In genomic region chr2:222703091-222703490, GRCh38 we compare ENCODE assay signal across 21 cellular contexts. TPM values are rescaled to one million over a fixed set of nuclear protein-coding genes. Genes with fewer than 3 reads are reported as not detected.
DNase-seq lines count a peak whose midpoint lies in the region; ATAC-seq, FAIRE-seq and TF ChIP-seq lines count a peak whose summit lies in the region.
"Had no signal": no experiment of that assay in that cellular context is flagged by ENCODE, and none has a peak within 500 bp of the region (broad histone marks: within the 10 kb centered on the region; RNA-seq: fewer than 3 reads in every experiment).

No MANE protein-coding gene starts in this region.

- H3K79me2 ChIP-seq in astrocyte (ENCODE audit: insufficient read depth, low read length): no peaks in the 10 kb centered on the region

- DNase-seq in HFFc6 (no peak), astrocyte (ENCODE audit: low read depth) (no peak), mucosa of descending colon (no peak), thoracic aorta (ENCODE audit: low spot score) (no peak)
- DNase-seq in stimulated activated CD4-positive, alpha-beta T cell treated with anti-CD3 and anti-CD28 coated beads, Interleukin-2, amount 100 ng/mL, for 48 hours: no peak
- DNase-seq in activated naive CD4-positive, alpha-beta T cell treated with anti-CD3 and anti-CD28 coated beads, Interleukin-2, amount 50 U/mL, for 72 hours (ENCODE audit: low spot score in 2 of 2): no peak
- DNase-seq: C1 segment of cervical spinal cord; Calu3; CD4-positive, alpha-beta T cell; DMS 273 treated with DMSO at 0.1 percent for 48 hours; H7 had no signal

- H3K36me3 Mint-ChIP-seq in HFFc6 (ENCODE audit: low read depth): no peaks in the 10 kb centered on the region
- H3K36me3 Mint-ChIP-seq in astrocyte (ENCODE audit: low read depth, unreplicated experiment): no peaks in the 10 kb centered on the region
- no peaks in the 10 kb centered on the region for H3K36me3 Mint-ChIP-seq in activated naive CD4-positive, alpha-beta T cell treated with anti-CD3 and anti-CD28 coated beads, Interleukin-2, amount 50 U/mL, for 72 hours

- peak; percentile 63 for ATAC-seq in mucosa of descending colon
- ATAC-seq in thoracic aorta (ENCODE audit: insufficient number of reproducible peaks, low FRiP score, low read depth): no peak
- ATAC-seq in GM18511 (IDR thresholded peaks at IDR 0.05; ENCODE audit: unreplicated experiment): no peak
- ATAC-seq in activated naive CD4-positive, alpha-beta T cell treated with anti-CD3 and anti-CD28 coated beads, Interleukin-2, amount 50 U/mL, for 72 hours: no peak
- ATAC-seq in HG03521 (IDR thresholded peaks at IDR 0.05; ENCODE audit: unreplicated experiment): no peak
- ATAC-seq: GM12878, GM23338, HepG2 had no signal

- H3K4me1 Mint-ChIP-seq in HFFc6 (ENCODE audit: low read depth) (peaks cover 80% of the 10 kb centered on the region), astrocyte (ENCODE audit: low read depth, unreplicated experiment) (peaks cover 8% of the 10 kb centered on the region)

- TF ChIP-seq CTCF in HFFc6 (IDR thresholded peaks at IDR 0.05) (no peak), astrocyte (IDR thresholded peaks at IDR 0.05; ENCODE audit: insufficient read depth, low read depth, low read length) (no peak), mucosa of descending colon (IDR thresholded peaks at IDR 0.05) (no peak), thoracic aorta (IDR thresholded peaks at IDR 0.05) (no peak)

- H3K4me1 ChIP-seq in astrocyte (ENCODE audit: insufficient read depth, low read length): peaks cover 16% of the 10 kb centered on the region
- H3K4me1 ChIP-seq in mucosa of descending colon (ENCODE audit: low read depth): peaks cover 7% of the 10 kb centered on the region
- peaks cover 9 to 52% of the 10 kb centered on the region in 2 donors for H3K4me1 ChIP-seq in thoracic aorta (ENCODE audit: control insufficient read depth in 1 of 2, low read depth in 2 of 2)

- peak overlapping the region; percentile 29; the same call in 1 of the 2 replicates for H3K4me3 Mint-ChIP-seq in HFFc6
- no peak overlapping the region for H3K4me3 Mint-ChIP-seq in astrocyte (ENCODE audit: unreplicated experiment)
- H3K4me3 Mint-ChIP-seq: B cell; CD4-positive, alpha-beta T cell; GM23338 had no signal

- peak; percentile 20 for FAIRE-seq in astrocyte (lab: Jason Lieb, UNC)
- FAIRE-seq: A204.1, GM12878, GM18507, HepG2, HTR-8/SVneo had no signal

- intact Hi-C loops in mucosa of descending colon (cut with DNase I, micrococcal nuclease): loop anchor here in 1 of 2 donors (10.0 kb wide), 1 partner anchor 202 kb away; no protein-coding TSS in a partner anchor

- no peak overlapping the region for H2AFZ ChIP-seq in astrocyte (ENCODE audit: low read depth, low read length)
- H2AFZ ChIP-seq: GM23338 had no signal

- H3K27me3 Mint-ChIP-seq in HFFc6 (ENCODE audit: insufficient read depth) (no peaks in the 10 kb centered on the region), astrocyte (ENCODE audit: low read depth, unreplicated experiment) (no peaks in the 10 kb centered on the region)

- H3K4me2 ChIP-seq in astrocyte (ENCODE audit: low read length): peak overlapping the region; percentile 32

- no peaks in the 10 kb centered on the region for H3K27me3 ChIP-seq in astrocyte (ENCODE audit: insufficient read depth, low read length)
- no peaks in the 10 kb centered on the region for H3K27me3 ChIP-seq in thoracic aorta (replicated peaks; ENCODE audit: insufficient read depth)

- H3K9me3 Mint-ChIP-seq in HFFc6: no peaks in the 10 kb centered on the region
- no peaks in the 10 kb centered on the region for H3K9me3 Mint-ChIP-seq in astrocyte (ENCODE audit: unreplicated experiment)
- no peaks in the 10 kb centered on the region for H3K9me3 Mint-ChIP-seq in activated naive CD4-positive, alpha-beta T cell treated with anti-CD3 and anti-CD28 coated beads, Interleukin-2, amount 50 U/mL, for 72 hours
- H3K9me3 Mint-ChIP-seq: CD4-positive, alpha-beta T cell; GM23338 had no signal

- no peak overlapping the region for H3K4me3 ChIP-seq in astrocyte (ENCODE audit: insufficient read depth, low read depth, low read length)
- H3K4me3 ChIP-seq in mucosa of descending colon: no peak overlapping the region
- H3K4me3 ChIP-seq in thoracic aorta: no peak overlapping the region
- H3K4me3 ChIP-seq: GM12878, GM23338 had no signal

- no peaks in the 10 kb centered on the region for H3K36me3 ChIP-seq in astrocyte (ENCODE audit: insufficient read depth, low read length)
- no peaks in the 10 kb centered on the region for H3K36me3 ChIP-seq in mucosa of descending colon (ENCODE audit: low read depth)
- no peaks in the 10 kb centered on the region for H3K36me3 ChIP-seq in thoracic aorta

- H3K27ac ChIP-seq in astrocyte (ENCODE audit: low read depth, low read length) (no peak overlapping the region), thoracic aorta (peak overlapping the region; percentile 75 to 78)

- no peaks in the 10 kb centered on the region for H4K20me1 ChIP-seq in astrocyte (ENCODE audit: insufficient read depth, low read length)

- H3K9me3 ChIP-seq in astrocyte (ENCODE audit: insufficient read depth, low read depth, low read length): no peaks in the 10 kb centered on the region
- H3K9me3 ChIP-seq in mucosa of descending colon: no peaks in the 10 kb centered on the region
- H3K9me3 ChIP-seq in thoracic aorta: no peaks in the 10 kb centered on the region

- H3K9ac ChIP-seq in astrocyte (ENCODE audit: low read length): no peak overlapping the region

- peak overlapping the region; percentile 34 for H3K27ac Mint-ChIP-seq in HFFc6
- no peak overlapping the region for H3K27ac Mint-ChIP-seq in astrocyte (ENCODE audit: unreplicated experiment)
- H3K27ac Mint-ChIP-seq in activated naive CD4-positive, alpha-beta T cell treated with anti-CD3 and anti-CD28 coated beads, Interleukin-2, amount 50 U/mL, for 72 hours: no peak overlapping the region
- H3K27ac Mint-ChIP-seq: B cell; CD4-positive, alpha-beta T cell; GM23338 had no signal

RNA-seq across cellular contexts. Expression of gene MOGAT1, which starts 31.6 kb away (rescaled TPM):
- not detected for total RNA-seq in HFFc6 (2021; fragmentation: NEBNext Ultra II Directional; extraction: Animal tissue kit (Norgen Biotek cat#: 25700))
- not detected in 2 replicates for total RNA-seq in astrocyte
- total RNA-seq in mucosa of descending colon: under 1 TPM in 1 of 3 donors, not detected in 2; 0.38 TPM
- not detected for total RNA-seq in thoracic aorta
- total RNA-seq in activated naive CD4-positive, alpha-beta T cell treated with anti-CD3 and anti-CD28 coated beads, Interleukin-2, amount 50 U/mL, for 72 hours: not detected
- total RNA-seq: B cell; CD4-positive, alpha-beta T cell; G401; GM12878; H7 had no signal

RNA-seq across cellular contexts. Expression of gene FARSB, which starts 47.2 kb away (rescaled TPM):
- total RNA-seq in HFFc6 (2021; fragmentation: NEBNext Ultra II Directional; extraction: Animal tissue kit (Norgen Biotek cat#: 25700)): 10 to 100 TPM; 42.5 to 55.9 (median 51.9) TPM
- total RNA-seq in astrocyte (21.9 and 23.1 TPM in 2 replicates), mucosa of descending colon (10 to 100 TPM; 18.0 to 27.2 (median 21.1) TPM), thoracic aorta (10 to 100 TPM in 1 of 2 donors, 1 to 10 TPM in 1; 7.3 to 11.1 TPM)
- 10 to 100 TPM; 30.8 to 39.5 TPM for total RNA-seq in activated naive CD4-positive, alpha-beta T cell treated with anti-CD3 and anti-CD28 coated beads, Interleukin-2, amount 50 U/mL, for 72 hours
